Comparison of ENCODE assay signal across 8 cellular contexts in the genomic region with DNA sequence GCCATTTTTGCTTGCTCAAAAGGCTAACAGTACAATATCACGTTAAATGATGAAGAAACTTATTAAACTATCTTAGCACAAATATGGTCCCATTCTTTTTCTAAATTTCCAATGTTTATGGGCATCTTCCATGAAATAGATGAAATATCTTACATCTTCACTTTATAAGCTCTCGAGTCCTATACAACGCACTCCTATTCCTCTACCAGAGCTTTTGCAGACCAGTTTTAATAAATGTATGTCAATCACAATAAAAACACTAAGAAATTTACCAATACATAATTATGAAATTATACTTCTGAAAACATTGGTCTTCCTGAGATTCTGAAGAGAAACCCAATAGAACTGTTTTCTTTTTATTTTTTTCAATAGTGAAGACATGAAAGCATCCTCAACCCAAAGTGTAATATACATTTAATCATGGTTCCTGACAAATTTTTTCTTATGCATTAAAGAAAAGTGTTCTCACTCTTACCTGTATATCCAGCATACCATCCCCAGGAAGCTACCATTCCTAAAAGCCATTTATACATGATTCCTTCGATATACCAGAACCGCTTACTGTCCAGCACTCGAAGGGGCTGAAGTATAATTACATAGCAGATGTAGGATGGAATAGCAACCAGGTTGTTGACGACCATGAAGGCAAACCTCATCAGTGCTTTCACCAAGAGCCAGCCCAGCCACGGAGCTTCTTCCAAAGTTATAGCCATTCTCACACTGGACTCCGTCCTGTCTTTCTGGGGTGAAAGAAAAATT. TPM values are rescaled to one million over a fixed set of nuclear protein-coding genes. Genes with fewer than 3 reads are reported as not detected.
DNase-seq lines count a peak whose midpoint lies in the region; ATAC-seq, FAIRE-seq and TF ChIP-seq lines count a peak whose summit lies in the region.

No MANE protein-coding gene starts in this region.

- H3K27me3 ChIP-seq in subcutaneous abdominal adipose tissue (ENCODE audit: control insufficient read depth in 5 of 5, insufficient read depth in 4 of 5, low read length in 5 of 5): no peaks in the 10 kb centered on the region

- peaks cover 0 to 55% (median 29%) of the 10 kb centered on the region in 5 donors for H3K4me1 ChIP-seq in subcutaneous abdominal adipose tissue (ENCODE audit: control insufficient read depth in 5 of 5, insufficient read depth in 5 of 5, low read length in 5 of 5)

- DNase-seq in T-helper 2 cell treated with Interferon-gamma antibody and Interleukin-4, amounts not matched to agents 5 μg/mL and 100 μg/mL, for 36 hours (ENCODE audit: low spot score): no peak
- DNase-seq in T-helper 2 cell (no peak), iris pigment epithelial cell (ENCODE audit: low read depth) (peak; percentile 20), H54 (ENCODE audit: insufficient read length, low spot score) (no peak), NCI-H226 (no peak), CD1c-positive myeloid dendritic cell (ENCODE audit: extremely low spot score) (no peak)
- no peak for DNase-seq in activated CD8-positive, alpha-beta T cell treated with anti-CD3 and anti-CD28 coated beads, Interleukin-2, amount 10 ng/mL, durations not matched to agents 7 days and 5 days

- TF ChIP-seq POLR2A in H54 (IDR thresholded peaks at IDR 0.05; ENCODE audit: low read depth, low read length): no peak

- ATAC-seq in activated CD8-positive, alpha-beta T cell treated with anti-CD3 and anti-CD28 coated beads, Interleukin-2, amount 10 ng/mL, durations not matched to agents 7 days and 5 days: no peak

- H3K9me3 Mint-ChIP-seq in T-helper 2 cell treated with Interferon-gamma antibody and Interleukin-4, amounts not matched to agents 5 μg/mL and 100 μg/mL, for 36 hours: no peaks in the 10 kb centered on the region
- no peaks in the 10 kb centered on the region for H3K9me3 Mint-ChIP-seq in activated CD8-positive, alpha-beta T cell treated with anti-CD3 and anti-CD28 coated beads, Interleukin-2, amount 10 ng/mL, durations not matched to agents 7 days and 5 days (ENCODE audit: insufficient read depth)

- CTCF ChIA-PET in activated CD8-positive, alpha-beta T cell treated with anti-CD3 and anti-CD28 coated beads, Interleukin-2, amount 10 ng/mL, durations not matched to agents 7 days and 5 days (lab: Charles Lee): interaction anchor here (0.9 to 4.9 kb wide), 7 partner anchors 14 to 206 kb away, joined by 3 to 28 read pairs (median 3); partner anchors contain the start of genes DTL and INTS7

- no peak for FAIRE-seq in H54 (lab: Jason Lieb, UNC)

- peak overlapping the region; percentile 50 for H3K27ac Mint-ChIP-seq in T-helper 2 cell treated with Interferon-gamma antibody and Interleukin-4, amounts not matched to agents 5 μg/mL and 100 μg/mL, for 36 hours
- H3K27ac Mint-ChIP-seq in activated CD8-positive, alpha-beta T cell treated with anti-CD3 and anti-CD28 coated beads, Interleukin-2, amount 10 ng/mL, durations not matched to agents 7 days and 5 days: no peak overlapping the region

- H3K9me3 ChIP-seq in subcutaneous abdominal adipose tissue (ENCODE audit: control insufficient read depth in 5 of 5, low read length in 5 of 5): no peaks in the 10 kb centered on the region

- H3K9ac ChIP-seq in subcutaneous abdominal adipose tissue (ENCODE audit: low read length in 5 of 5): peak overlapping the region; percentile 75 to 90 (median 83)

- POLR2A ChIA-PET in activated CD8-positive, alpha-beta T cell treated with anti-CD3 and anti-CD28 coated beads, Interleukin-2, amount 10 ng/mL, durations not matched to agents 7 days and 5 days (lab: Charles Lee): interaction anchor here (0.7 to 1.2 kb wide), 2 partner anchors 90 to 207 kb away, joined by 3 read pairs; partner anchors contain the start of genes DTL and INTS7

- peak overlapping the region; percentile 71 to 88 (median 79) for H3K4me3 ChIP-seq in subcutaneous abdominal adipose tissue (ENCODE audit: low read depth in 1 of 5, low read length in 5 of 5)

- H3K4me3 Mint-ChIP-seq in T-helper 2 cell treated with Interferon-gamma antibody and Interleukin-4, amounts not matched to agents 5 μg/mL and 100 μg/mL, for 36 hours: peak overlapping the region; percentile 97
- H3K4me3 Mint-ChIP-seq in activated CD8-positive, alpha-beta T cell treated with anti-CD3 and anti-CD28 coated beads, Interleukin-2, amount 10 ng/mL, durations not matched to agents 7 days and 5 days: peak overlapping the region; percentile 84

- H3K27ac ChIP-seq in subcutaneous abdominal adipose tissue (ENCODE audit: low read depth, low read length): peak overlapping the region; percentile 84

- peaks cover 31% of the 10 kb centered on the region for H3K36me3 Mint-ChIP-seq in T-helper 2 cell treated with Interferon-gamma antibody and Interleukin-4, amounts not matched to agents 5 μg/mL and 100 μg/mL, for 36 hours (ENCODE audit: low read depth)
- H3K36me3 Mint-ChIP-seq in activated CD8-positive, alpha-beta T cell treated with anti-CD3 and anti-CD28 coated beads, Interleukin-2, amount 10 ng/mL, durations not matched to agents 7 days and 5 days (ENCODE audit: low read depth): peaks cover 33% of the 10 kb centered on the region

- peaks cover 52% of the 10 kb centered on the region for H3K4me1 Mint-ChIP-seq in T-helper 2 cell treated with Interferon-gamma antibody and Interleukin-4, amounts not matched to agents 5 μg/mL and 100 μg/mL, for 36 hours (ENCODE audit: low read depth)
- H3K4me1 Mint-ChIP-seq in activated CD8-positive, alpha-beta T cell treated with anti-CD3 and anti-CD28 coated beads, Interleukin-2, amount 10 ng/mL, durations not matched to agents 7 days and 5 days (ENCODE audit: low read depth): peaks cover 55% of the 10 kb centered on the region

- H3K36me3 ChIP-seq in subcutaneous abdominal adipose tissue (ENCODE audit: control insufficient read depth in 5 of 5, insufficient read depth in 5 of 5, low read length in 5 of 5): peaks cover 0 to 6% (median 0%) of the 10 kb centered on the region in 5 donors

- peaks cover 8% of the 10 kb centered on the region for H3K27me3 Mint-ChIP-seq in T-helper 2 cell treated with Interferon-gamma antibody and Interleukin-4, amounts not matched to agents 5 μg/mL and 100 μg/mL, for 36 hours (ENCODE audit: low read depth)
- no peaks in the 10 kb centered on the region for H3K27me3 Mint-ChIP-seq in activated CD8-positive, alpha-beta T cell treated with anti-CD3 and anti-CD28 coated beads, Interleukin-2, amount 10 ng/mL, durations not matched to agents 7 days and 5 days (ENCODE audit: low read depth)

RNA-seq across cellular contexts. Expression of gene LPGAT1, which starts 1.8 kb away (rescaled TPM):
- total RNA-seq in activated CD8-positive, alpha-beta T cell treated with anti-CD3 and anti-CD28 coated beads, Interleukin-2, amount 10 ng/mL, durations not matched to agents 7 days and 5 days: 10 to 100 TPM; 59.3 to 60.5 TPM
